ENCODE assay signal across 11 cellular contexts in the genomic region with DNA sequence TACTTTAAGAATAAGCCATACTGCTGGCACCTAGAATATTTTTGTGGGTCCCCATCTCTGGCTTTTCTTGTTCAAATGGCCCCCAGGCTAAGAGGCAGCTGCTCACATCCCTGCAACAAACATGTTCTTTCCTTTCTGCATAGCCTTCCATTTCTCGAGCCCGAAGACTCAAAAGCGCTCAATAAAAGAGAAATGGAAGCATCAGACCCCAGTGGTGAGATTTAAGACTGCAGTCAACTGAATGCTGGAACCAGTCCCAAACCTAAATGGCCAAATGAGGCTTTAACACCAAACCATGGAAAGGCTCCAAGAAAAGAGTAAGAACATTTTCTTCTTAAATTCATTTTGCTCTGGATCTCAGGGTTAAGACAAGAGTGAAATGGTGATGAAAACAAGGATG.
DNase-seq lines count a peak whose midpoint lies in the region; ATAC-seq and TF ChIP-seq lines count a peak whose summit lies in the region.
"Had no signal": no experiment of that assay in that cellular context is flagged by ENCODE, and none has a peak within 500 bp of the region (broad histone marks: within the 10 kb centered on the region; RNA-seq: fewer than 3 reads in every experiment).

No MANE protein-coding gene starts in this region.

- H3K9me3 ChIP-seq in left ventricle myocardium inferior (replicated peaks): peaks cover 8% of the 10 kb centered on the region
- H3K9me3 ChIP-seq in Peyer's patch: no peaks in the 10 kb centered on the region

- H3K27ac ChIP-seq in left ventricle myocardium inferior (replicated peaks): peak overlapping the region; percentile 7
- no peak overlapping the region for H3K27ac ChIP-seq in Peyer's patch

- no peak for ATAC-seq in Right ventricle myocardium inferior
- no peak for ATAC-seq in HG02885 (IDR thresholded peaks at IDR 0.05; ENCODE audit: poor library complexity, unreplicated experiment)
- no peak for ATAC-seq in GM18867 (IDR thresholded peaks at IDR 0.05; ENCODE audit: unreplicated experiment)

- H3K4me1 ChIP-seq in left ventricle myocardium inferior (peaks cover 66% of the 10 kb centered on the region), Peyer's patch (peaks cover 0 to 14% (median 5%) of the 10 kb centered on the region in 4 donors)

- intact Hi-C loops in left ventricle myocardium inferior (cut with micrococcal nuclease) (no loop called here), Right ventricle myocardium inferior (cut with DNase I) (no loop called here)

- H3K4me3 ChIP-seq in left ventricle myocardium inferior (no peak overlapping the region), Peyer's patch (no peak overlapping the region), foreskin fibroblast (ENCODE audit: low read depth in 1 of 2, low read length in 2 of 2) (no peak overlapping the region)

- no peaks in the 10 kb centered on the region for H3K36me3 ChIP-seq in left ventricle myocardium inferior
- H3K36me3 ChIP-seq in Peyer's patch: no peaks in the 10 kb centered on the region

- H3K27me3 ChIP-seq in left ventricle myocardium inferior (ENCODE audit: low read depth) (no peaks in the 10 kb centered on the region), Peyer's patch (no peaks in the 10 kb centered on the region)

- DNase-seq in left ventricle myocardium inferior (no peak), Right ventricle myocardium inferior (ENCODE audit: missing footprints) (no peak), Peyer's patch (no peak), foreskin fibroblast (peak in 1 of 2 donors; percentile 54)
- no peak for DNase-seq in stimulated activated CD4-positive, alpha-beta T cell treated with anti-CD3 and anti-CD28 coated beads, Interleukin-12 subunit alpha, Interleukin-12 subunit beta, amount 100 ng/mL, for 4 hours
- no peak for DNase-seq in stimulated activated CD4-positive, alpha-beta T cell treated with anti-CD3 and anti-CD28 coated beads, Interleukin-2, amount 100 ng/mL, for 48 hours
- DNase-seq: activated CD4-positive, CD25-positive, alpha-beta regulatory T cell; naive B cell; NCI-H1417 had no signal

- no peak for TF ChIP-seq POLR2A in Peyer's patch (IDR thresholded peaks at IDR 0.05)

- TF ChIP-seq CTCF in left ventricle myocardium inferior (IDR thresholded peaks at IDR 0.05; ENCODE audit: borderline replicate concordance) (peak; percentile 59), Peyer's patch (IDR thresholded peaks at IDR 0.05) (peak in 5 of 6 experiments; percentile 12 to 28 (median 18)), foreskin fibroblast (IDR thresholded peaks at IDR 0.05; ENCODE audit: low read depth, low read length) (peak; percentile 5)

Comparison
In these comparisons a context has a peak if more than half of its experiments do, and no peak if none do; other contexts are left out.
1. CTCF ChIP-seq: peak in every context shown above with its lines; median percentile 59 in left ventricle myocardium inferior; 18 in Peyer's patch; 5 in foreskin fibroblast.